In genomic region chr9:33466565-33467495, GRCh38 we compare ENCODE assay signal across 7 cellular contexts. TPM values are rescaled to one million over a fixed set of nuclear protein-coding genes. Genes with fewer than 3 reads are reported as not detected.
A peak's percentile ranks its signal among the peaks of the same experiment; 100 is the strongest.
DNase-seq lines count a peak whose midpoint lies in the region; TF ChIP-seq lines count a peak whose summit lies in the region.

No MANE protein-coding gene starts in this region.

- no peaks in the 10 kb centered on the region for H3K4me1 ChIP-seq in Loucy (ENCODE audit: insufficient read depth, low read length, poor library complexity, severe bottlenecking)

- no peak overlapping the region for H3K4me2 ChIP-seq in Loucy (ENCODE audit: low read depth, low read length, poor library complexity, severe bottlenecking)

- no peaks in the 10 kb centered on the region for H3K9me2 ChIP-seq in Loucy (replicated peaks; ENCODE audit: low read depth, low read length)

- H3K9me3 ChIP-seq in Loucy (ENCODE audit: insufficient read depth, low read depth, low read length): no peaks in the 10 kb centered on the region

- peaks cover 2% of the 10 kb centered on the region for H4K20me1 ChIP-seq in Loucy (ENCODE audit: insufficient read depth, low read length, poor library complexity, severe bottlenecking)

- no peaks in the 10 kb centered on the region for H3F3A ChIP-seq in Loucy (ENCODE audit: low read depth)

- no peak overlapping the region for H3K4me3 ChIP-seq in Loucy (ENCODE audit: low read length, poor library complexity, severe bottlenecking)
- no peak overlapping the region for H3K4me3 ChIP-seq in dorsolateral prefrontal cortex

- peaks cover 92% of the 10 kb centered on the region; the same call in 1 of the 2 replicates for H3K36me3 ChIP-seq in Loucy (ENCODE audit: insufficient read depth, low read length)

- peak; percentile 74 to 75 for DNase-seq in activated CD4-positive, alpha-beta T cell treated with anti-CD3 and anti-CD28 coated beads, Interleukin-2, amount 50 U/mL, for 4 hours
- DNase-seq in dorsolateral prefrontal cortex (peak; percentile 29 to 73 (median 56)), midbrain (lab: John Stamatoyannopoulos, UW) (peak; percentile 40), GM19240 (ENCODE audit: insufficient read length, low spot score) (no peak)
- DNase-seq in stimulated activated naive CD4-positive, alpha-beta T cell (lab: John Stamatoyannopoulos, UW): peak; percentile 18 to 73 (median 60)

- peak; percentile 83 for TF ChIP-seq CTCF in GM12801 (IDR thresholded peaks at IDR 0.05; ENCODE audit: extremely low read depth, insufficient read length)
- TF ChIP-seq CTCF in Loucy (conservative IDR thresholded peaks at IDR 0.05; ENCODE audit: low read length): peak; percentile 88
- TF ChIP-seq CTCF in dorsolateral prefrontal cortex (IDR thresholded peaks at IDR 0.05 in 54 of 56, conservative IDR thresholded peaks at IDR 0.05 in 2 of 56; ENCODE audit: low read depth in 1 of 56, partially characterized antibody in 56 of 56): peak; percentile 54 to 95 (median 86)

- H3K27me3 ChIP-seq in Loucy (ENCODE audit: insufficient read depth, low read length, poor library complexity, severe bottlenecking) (no peaks in the 10 kb centered on the region), dorsolateral prefrontal cortex (no peaks in the 10 kb centered on the region)

- peak overlapping the region in 5 of 59 donors; percentile 18 to 52 (median 35) for H3K27ac ChIP-seq in dorsolateral prefrontal cortex

- H3K79me2 ChIP-seq in Loucy (ENCODE audit: insufficient read depth, low read length): peaks cover 9% of the 10 kb centered on the region; the same call in 1 of the 2 replicates

- intact Hi-C loops in dorsolateral prefrontal cortex (cut with DNase I): loop anchor here (5.0 to 10.0 kb wide), 3 partner anchors 90 to 182 kb away; no protein-coding TSS in a partner anchor

- H2AFZ ChIP-seq in Loucy (ENCODE audit: low read length): no peak overlapping the region

- no peak overlapping the region for H3K9ac ChIP-seq in Loucy (ENCODE audit: low read depth, low read length, poor library complexity, severe bottlenecking)

RNA-seq across cellular contexts. Expression of gene NOL6, which starts 6.9 kb away (rescaled TPM):
- total RNA-seq in dorsolateral prefrontal cortex: 10 to 100 TPM; 18.9 to 46.6 (median 33.1) TPM

RNA-seq across cellular contexts. Expression of gene AQP3, which starts 19.4 kb away (rescaled TPM):
- total RNA-seq in dorsolateral prefrontal cortex: 1 to 10 TPM in 67 of 120 experiments, under 1 TPM in 46, not detected in 7; 0.22 to 5.7 (median 1.2) TPM

RNA-seq across cellular contexts. Expression of gene ANKRD18B, which starts 57.2 kb away (rescaled TPM):
- total RNA-seq in dorsolateral prefrontal cortex: 10 to 100 TPM in 106 of 120 experiments, 1 to 10 TPM in 14; 4.7 to 35.0 (median 16.9) TPM
